In the genomic region with DNA sequence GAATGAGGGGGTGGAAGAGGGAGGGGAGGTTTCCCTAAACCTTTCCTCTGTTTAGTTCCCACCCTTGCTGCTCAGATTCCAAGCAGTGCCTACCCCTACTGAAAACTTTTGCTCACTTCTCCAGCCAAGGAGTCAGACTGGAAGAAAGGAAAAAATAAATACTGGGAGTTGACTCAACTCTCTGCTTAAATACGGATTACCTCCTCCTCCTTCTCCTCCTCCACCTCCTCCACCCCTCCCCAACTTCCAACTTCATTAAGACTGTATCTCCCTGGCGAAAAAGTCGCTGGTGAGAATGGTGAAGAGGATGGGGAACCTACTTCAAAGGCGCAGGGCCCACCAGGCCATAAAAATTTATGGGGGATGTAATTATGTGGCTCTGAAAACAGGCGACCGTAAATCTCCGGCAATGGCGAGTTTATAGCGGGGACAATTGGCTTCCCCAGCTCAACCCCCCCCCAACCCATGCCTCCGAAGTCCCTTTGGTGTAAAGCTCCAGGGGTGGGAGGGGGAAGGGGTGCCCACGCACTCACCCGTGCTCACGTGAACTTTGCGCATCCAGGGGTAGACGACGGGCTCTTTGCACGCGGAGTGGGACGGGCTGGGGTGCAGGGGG, we compare ENCODE assay signal across 8 cellular contexts. TPM values are rescaled to one million over a fixed set of nuclear protein-coding genes. Genes with fewer than 3 reads are reported as not detected.
DNase-seq lines count a peak whose midpoint lies in the region; ATAC-seq, FAIRE-seq and TF ChIP-seq lines count a peak whose summit lies in the region.

No MANE protein-coding gene starts in this region.

- dilution Hi-C loops in endothelial cell of umbilical vein (cut with MboI; ENCODE audit: extremely low pct_ligation_motif_present, low sequenced_read_pairs), result no loop called here

- POLR2A ChIA-PET in endothelial cell of umbilical vein (lab: Charles Lee), result no interaction called here

- H2AFZ ChIP-seq in OCI-LY3 (ENCODE audit: low read depth, low read length) (no peak overlapping the region), endothelial cell of umbilical vein (ENCODE audit: low read depth, low read length) (no peak overlapping the region)

- CTCF ChIA-PET in endothelial cell of umbilical vein (lab: Charles Lee), result interaction anchor here (0.6 to 2.4 kb wide), 6 partner anchors 8 to 36 kb away, joined by 3 to 9 read pairs (median 3); no protein-coding TSS in a partner anchor

- DNase-seq in endothelial cell of umbilical vein (ENCODE audit: low read depth, low spot score), result peak; percentile 40
- DNase-seq in renal cortical epithelial cell (ENCODE audit: low read depth), result peak; percentile 69
- no peak for DNase-seq in NCI-H1436 treated with DMSO at 0.1 percent for 48 hours (lab: John Stamatoyannopoulos, UW)
- no peak for DNase-seq in NCI-H510A treated with DMSO at 0.1 percent for 48 hours (lab: John Stamatoyannopoulos, UW)
- no peak for DNase-seq in SW 1271 (lab: John Stamatoyannopoulos, UW)

- H4K20me1 ChIP-seq in OCI-LY3 (ENCODE audit: insufficient read depth, low read length), result no peaks in the 10 kb centered on the region
- H4K20me1 ChIP-seq in endothelial cell of umbilical vein (replicated peaks; ENCODE audit: control insufficient read depth, extremely low read depth, insufficient read depth, low read length), result no peaks in the 10 kb centered on the region

- no peak for TF ChIP-seq CTCF in OCI-LY3 (IDR thresholded peaks at IDR 0.05; ENCODE audit: low read depth, low read length)
- TF ChIP-seq CTCF in endothelial cell of umbilical vein (IDR thresholded peaks at IDR 0.05; ENCODE audit: extremely low read depth in 1 of 2, insufficient read depth in 1 of 2, low read depth in 1 of 2, low read length in 2 of 2), result no peak

- no peak for ATAC-seq in GM21526 (IDR thresholded peaks at IDR 0.05; ENCODE audit: low FRiP score, unreplicated experiment)

- TF ChIP-seq POLR2A in GM18526 (IDR thresholded peaks at IDR 0.05; ENCODE audit: extremely low read depth, insufficient read length), result peak; percentile 24
- TF ChIP-seq POLR2A in endothelial cell of umbilical vein (IDR thresholded peaks at IDR 0.05; ENCODE audit: low read depth, low read length), result no peak

- peaks cover 23% of the 10 kb centered on the region for H3K36me3 ChIP-seq in OCI-LY3 (replicated peaks; ENCODE audit: low read depth, low read length)
- peaks cover 0 to 3% of the 10 kb centered on the region in 2 experiments for H3K36me3 ChIP-seq in endothelial cell of umbilical vein (ENCODE audit: control insufficient read depth in 2 of 2, extremely low read depth in 1 of 2, insufficient read depth in 2 of 2, low read length in 2 of 2)

- H3K9me3 ChIP-seq in OCI-LY3 (ENCODE audit: insufficient read depth, low read length) (no peaks in the 10 kb centered on the region), endothelial cell of umbilical vein (replicated peaks; ENCODE audit: control insufficient read depth, insufficient read depth, low read length) (no peaks in the 10 kb centered on the region)

- intact Hi-C loops in endothelial cell of umbilical vein (cut with micrococcal nuclease), result no loop called here

- H3K27me3 ChIP-seq in OCI-LY3 (ENCODE audit: low read depth, low read length) (no peaks in the 10 kb centered on the region), endothelial cell of umbilical vein (ENCODE audit: control insufficient read depth in 2 of 2, insufficient read depth in 2 of 2, low read length in 2 of 2) (no peaks in the 10 kb centered on the region)

- H3K4me2 ChIP-seq in OCI-LY3 (ENCODE audit: low read length) (peak overlapping the region; percentile 86), endothelial cell of umbilical vein (ENCODE audit: insufficient read depth, low read length) (peak overlapping the region; percentile 89)

- peak overlapping the region; percentile 78 for H3K9ac ChIP-seq in OCI-LY3 (ENCODE audit: low read length)
- H3K9ac ChIP-seq in endothelial cell of umbilical vein (replicated peaks; ENCODE audit: extremely low read depth, insufficient read depth, low read length), result peak overlapping the region; percentile 74

- H3K79me2 ChIP-seq in OCI-LY3 (ENCODE audit: low read length), result peaks cover 54% of the 10 kb centered on the region
- peaks cover 93% of the 10 kb centered on the region for H3K79me2 ChIP-seq in endothelial cell of umbilical vein (ENCODE audit: control insufficient read depth, insufficient read depth, low read length)

- no peaks in the 10 kb centered on the region for H3K9me1 ChIP-seq in endothelial cell of umbilical vein (replicated peaks; ENCODE audit: control insufficient read depth, extremely low read depth, insufficient read depth, low read length)

- BruUV-seq in endothelial cell of umbilical vein (replicated peaks; lab: Mats Ljungman, UMichigan), result no TSS peak

- H3K4me1 ChIP-seq in OCI-LY3 (ENCODE audit: low read length), result peaks cover 56% of the 10 kb centered on the region
- peaks cover 69% of the 10 kb centered on the region for H3K4me1 ChIP-seq in endothelial cell of umbilical vein (ENCODE audit: control insufficient read depth, extremely low read depth, insufficient read depth, low read length)

- H3K4me3 ChIP-seq in OCI-LY3 (ENCODE audit: low read length), result peak overlapping the region; percentile 90
- peak overlapping the region; percentile 69 to 86 (median 70) for H3K4me3 ChIP-seq in endothelial cell of umbilical vein (replicated peaks in 1 of 3; ENCODE audit: insufficient read depth in 1 of 3, low read depth in 1 of 3, low read length in 3 of 3)

- FAIRE-seq in endothelial cell of umbilical vein (lab: Jason Lieb, UNC), result peak; percentile 83

- H3K27ac ChIP-seq in OCI-LY3 (ENCODE audit: low read length), result peak overlapping the region; percentile 92
- peak overlapping the region; percentile 19 for H3K27ac ChIP-seq in endothelial cell of umbilical vein (ENCODE audit: insufficient read depth, low read depth, low read length)

TF ChIP-seq in endothelial cell of umbilical vein, 7 proteins besides CTCF, POLR2A, EP300 and RAD21 (continues in another document):
- TF ChIP-seq EZH2 (IDR thresholded peaks at IDR 0.05; ENCODE audit: borderline replicate concordance, low read depth, low read length, severe bottlenecking), result no peak
- no peak for TF ChIP-seq JUN (IDR thresholded peaks at IDR 0.05; ENCODE audit: borderline replicate concordance, insufficient read depth, insufficient read length, low read depth)
- TF ChIP-seq FOS (IDR thresholded peaks at IDR 0.05; ENCODE audit: borderline replicate concordance, insufficient read depth, low read length), result no peak
- TF ChIP-seq POLR2AphosphoS5 (IDR thresholded peaks at IDR 0.05; ENCODE audit: insufficient read depth, low read depth, low read length), result no peak

RNA-seq across cellular contexts. Expression of gene HOXB4, which starts 0.7 kb away (rescaled TPM):
- total RNA-seq in endothelial cell of umbilical vein, result 11.2 and 13.1 TPM in 2 replicates
- polyA plus RNA-seq in endothelial cell of umbilical vein, result 4.6 and 5.4 TPM in 2 replicates
- 2.5 and 3.3 TPM in 2 replicates for polyA plus RNA-seq in endothelial cell of umbilical vein (2011; cell fraction: cytosol; rRNA removed)
- polyA plus RNA-seq in endothelial cell of umbilical vein (2011; cell fraction: nucleus; rRNA removed), result 13.6 and 14.6 TPM in 2 replicates
- polyA plus RNA-seq in endothelial cell of umbilical vein (2012), result 5.2 and 5.6 TPM in 2 replicates
- 3.6 and 4.6 TPM in 2 replicates for polyA minus RNA-seq in endothelial cell of umbilical vein
- polyA minus RNA-seq in endothelial cell of umbilical vein (2011; cell fraction: cytosol; rRNA and poly(A)+ RNA removed), result 0.51 TPM
- polyA minus RNA-seq in endothelial cell of umbilical vein (2011; cell fraction: nucleus; rRNA and poly(A)+ RNA removed), result 8.2 and 8.8 TPM in 2 replicates
- 2.1 and 8.7 TPM in 2 replicates for total RNA-seq in renal cortical epithelial cell

RNA-seq across cellular contexts. Expression of gene HOXB3, which starts 12.6 kb away (rescaled TPM):
- total RNA-seq in endothelial cell of umbilical vein (45.0 and 56.6 TPM in 2 replicates), renal cortical epithelial cell (8.0 and 36.2 TPM in 2 replicates)
- 29.6 and 33.0 TPM in 2 replicates for polyA plus RNA-seq in endothelial cell of umbilical vein
- polyA plus RNA-seq in endothelial cell of umbilical vein (2011; cell fraction: cytosol; rRNA removed), result 7.9 and 11.6 TPM in 2 replicates
- 81.4 and 85.1 TPM in 2 replicates for polyA plus RNA-seq in endothelial cell of umbilical vein (2011; cell fraction: nucleus; rRNA removed)
- 19.0 and 19.8 TPM in 2 replicates for polyA plus RNA-seq in endothelial cell of umbilical vein (2012)
- polyA minus RNA-seq in endothelial cell of umbilical vein, result 7.7 and 13.3 TPM in 2 replicates
- 1.3 TPM for polyA minus RNA-seq in endothelial cell of umbilical vein (2011; cell fraction: cytosol; rRNA and poly(A)+ RNA removed)
- polyA minus RNA-seq in endothelial cell of umbilical vein (2011; cell fraction: nucleus; rRNA and poly(A)+ RNA removed), result 18.1 and 32.3 TPM in 2 replicates

RNA-seq across cellular contexts. Expression of gene HOXB5, which starts 16.1 kb away (rescaled TPM):
- total RNA-seq in endothelial cell of umbilical vein (7.3 and 8.5 TPM in 2 replicates), renal cortical epithelial cell (0.35 and 2.4 TPM in 2 replicates)
- polyA plus RNA-seq in endothelial cell of umbilical vein, result 2.0 and 2.6 TPM in 2 replicates
- 1.0 and 1.1 TPM in 2 replicates for polyA plus RNA-seq in endothelial cell of umbilical vein (2011; cell fraction: cytosol; rRNA removed)
- polyA plus RNA-seq in endothelial cell of umbilical vein (2011; cell fraction: nucleus; rRNA removed), result 13.1 and 13.2 TPM in 2 replicates
- polyA plus RNA-seq in endothelial cell of umbilical vein (2012), result 3.3 and 3.5 TPM in 2 replicates
- polyA minus RNA-seq in endothelial cell of umbilical vein, result 0.57 and 0.58 TPM in 2 replicates
- 0.82 TPM for polyA minus RNA-seq in endothelial cell of umbilical vein (2011; cell fraction: cytosol; rRNA and poly(A)+ RNA removed)
- polyA minus RNA-seq in endothelial cell of umbilical vein (2011; cell fraction: nucleus; rRNA and poly(A)+ RNA removed), result 2.5 and 2.6 TPM in 2 replicates

RNA-seq across cellular contexts. Expression of gene HOXB6, which starts 27.3 kb away (rescaled TPM):
- total RNA-seq in endothelial cell of umbilical vein (24.0 and 27.4 TPM in 2 replicates), renal cortical epithelial cell (16.3 and 56.2 TPM in 2 replicates)
- 8.8 and 10.0 TPM in 2 replicates for polyA plus RNA-seq in endothelial cell of umbilical vein
- polyA plus RNA-seq in endothelial cell of umbilical vein (2011; cell fraction: cytosol; rRNA removed), result 4.3 and 6.1 TPM in 2 replicates
- 42.1 and 47.5 TPM in 2 replicates for polyA plus RNA-seq in endothelial cell of umbilical vein (2011; cell fraction: nucleus; rRNA removed)
- polyA plus RNA-seq in endothelial cell of umbilical vein (2012), result 12.4 and 13.8 TPM in 2 replicates
- polyA minus RNA-seq in endothelial cell of umbilical vein, result 3.9 and 7.0 TPM in 2 replicates
- 2.8 TPM for polyA minus RNA-seq in endothelial cell of umbilical vein (2011; cell fraction: cytosol; rRNA and poly(A)+ RNA removed)
- 9.1 and 16.5 TPM in 2 replicates for polyA minus RNA-seq in endothelial cell of umbilical vein (2011; cell fraction: nucleus; rRNA and poly(A)+ RNA removed)

RNA-seq across cellular contexts. Expression of gene HOXB2, which starts 32.5 kb away (rescaled TPM):
- total RNA-seq in endothelial cell of umbilical vein, result 21.5 and 23.3 TPM in 2 replicates
- polyA plus RNA-seq in endothelial cell of umbilical vein, result 14.1 and 16.8 TPM in 2 replicates
- polyA plus RNA-seq in endothelial cell of umbilical vein (2011; cell fraction: cytosol; rRNA removed), result 6.8 and 8.4 TPM in 2 replicates
- polyA plus RNA-seq in endothelial cell of umbilical vein (2011; cell fraction: nucleus; rRNA removed), result 12.1 and 13.9 TPM in 2 replicates
- polyA plus RNA-seq in endothelial cell of umbilical vein (2012), result 12.0 and 12.5 TPM in 2 replicates
- polyA minus RNA-seq in endothelial cell of umbilical vein, result 3.1 and 3.5 TPM in 2 replicates
- polyA minus RNA-seq in endothelial cell of umbilical vein (2011; cell fraction: cytosol; rRNA and poly(A)+ RNA removed), result not detected
- polyA minus RNA-seq in endothelial cell of umbilical vein (2011; cell fraction: nucleus; rRNA and poly(A)+ RNA removed), result 4.9 and 5.0 TPM in 2 replicates
- total RNA-seq in renal cortical epithelial cell, result 17.4 and 23.7 TPM in 2 replicates

Comparison
In these comparisons a context has a peak if more than half of its experiments do, and no peak if none do; other contexts are left out.
1. DNase-seq: peak in endothelial cell of umbilical vein (single experiment) and renal cortical epithelial cell (single experiment); none in NCI-H1436 treated with DMSO at 0.1 percent for 48 hours (single experiment), NCI-H510A treated with DMSO at 0.1 percent for 48 hours (single experiment) and SW 1271 (0 of 2).